20 cellular contexts compared by ENCODE assay signal in genomic region chr13:39411501-39411900, GRCh38.
"Had no signal": no experiment of that assay in that cellular context is flagged by ENCODE, and none has a peak within 500 bp of the region (broad histone marks: within the 10 kb centered on the region; RNA-seq: fewer than 3 reads in every experiment).

No MANE protein-coding gene starts in this region.

- H3K9me3 ChIP-seq: body of pancreas, esophagus squamous epithelium, prostate gland, right lobe of liver, stomach, thoracic aorta had no signal

- H3K4me3 ChIP-seq: body of pancreas, coronary artery, esophagus squamous epithelium, prostate gland, right lobe of liver, stomach, thoracic aorta had no signal

- H3K27ac ChIP-seq: body of pancreas, prostate gland, right lobe of liver, stomach, thoracic aorta had no signal

- DNase-seq: activated B cell treated with CpG ODN at 0.5 μM for 24 hours; activated CD4-positive, alpha-beta T cell treated with anti-CD3 and anti-CD28 coated beads, Interleukin-2, amount 10 ng/mL, durations not matched to agents 24 days and 14 days; activated CD8-positive, alpha-beta memory T cell treated with anti-CD3 and anti-CD28 coated beads, Interleukin-2, amount 50 U/mL, for 4 hours; activated CD8-positive, alpha-beta T cell treated with anti-CD3 and anti-CD28 coated beads, Interleukin-2, amount 10 ng/mL, durations not matched to agents 7 days and 5 days; activated gamma-delta T cell; activated T-cell treated with anti-CD3 and anti-CD28 coated beads, Interleukin-2, amount 50 U/mL, for 48 hours; amniotic stem cell; body of pancreas; central memory CD4-positive, alpha-beta T cell; esophagus squamous epithelium; foreskin fibroblast; glutamatergic neuron; immature natural killer cell; right lobe of liver; stimulated activated CD4-positive, alpha-beta T cell treated with anti-CD3 and anti-CD28 coated beads, Interleukin-1b, Interleukin-23, amount 100 ng/mL, for 48 hours; stomach had no signal

- ATAC-seq: activated CD8-positive, alpha-beta T cell treated with anti-CD3 and anti-CD28 coated beads, Interleukin-2, amount 10 ng/mL, durations not matched to agents 7 days and 5 days; body of pancreas; natural killer cell treated with Interleukin-12 subunit alpha and Interleukin-12 subunit beta and Interleukin-15 and Interleukin-18, amount 100 ng/mL, for 72 hours; right lobe of liver had no signal

- H3K36me3 ChIP-seq: esophagus squamous epithelium, prostate gland, right lobe of liver, stomach, thoracic aorta had no signal

- H3K27me3 ChIP-seq: body of pancreas, esophagus squamous epithelium, right lobe of liver, stomach had no signal

- H3K4me1 ChIP-seq: body of pancreas, prostate gland, right lobe of liver had no signal
